ENCODE assay signal across 17 cellular contexts in the genomic region with DNA sequence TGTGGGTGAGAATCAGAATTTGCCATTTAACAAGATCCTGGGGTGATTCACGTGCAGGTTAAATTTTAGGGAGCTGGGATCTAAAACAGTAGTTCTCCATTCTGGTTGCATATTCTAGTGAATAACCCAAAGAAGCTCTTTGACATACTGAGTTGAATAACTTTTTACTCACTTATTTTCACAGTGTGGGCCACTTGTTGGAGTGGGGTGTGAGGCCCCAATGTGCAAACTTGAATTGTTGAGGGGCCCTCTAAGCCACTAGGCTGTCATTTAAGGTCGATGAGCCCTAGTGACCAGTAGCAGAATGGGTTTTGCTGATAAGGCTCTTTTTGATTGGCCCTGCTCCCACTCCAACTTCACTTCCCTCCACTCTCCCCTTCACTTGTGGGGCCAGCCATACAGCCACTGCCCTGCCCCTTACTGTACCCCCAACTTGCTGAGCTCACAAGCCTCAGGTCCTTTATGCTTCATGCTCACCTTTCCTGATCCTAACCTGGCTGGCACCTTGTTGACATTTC.
"Had no signal": no experiment of that assay in that cellular context is flagged by ENCODE, and none has a peak within 500 bp of the region (broad histone marks: within the 10 kb centered on the region; RNA-seq: fewer than 3 reads in every experiment).

No MANE protein-coding gene starts in this region.

- ATAC-seq: lower lobe of right lung, sciatic nerve had no signal

- H3K4me3 ChIP-seq: coronary artery, lower lobe of right lung had no signal

- H3K27ac Mint-ChIP-seq: activated T-cell treated with anti-CD3 and anti-CD28 coated beads, Interleukin-2, amount 50 U/mL, for 24 hours; nephron progenitor cell had no signal

- H3K4me3 Mint-ChIP-seq: activated T-cell treated with anti-CD3 and anti-CD28 coated beads, Interleukin-2, amount 50 U/mL, for 24 hours; nephron progenitor cell; T-cell had no signal

- H3K27me3 Mint-ChIP-seq: activated T-cell treated with anti-CD3 and anti-CD28 coated beads, Interleukin-2, amount 50 U/mL, for 24 hours; T-cell had no signal

- H3K4me1 Mint-ChIP-seq: nephron progenitor cell had no signal

- H3K4me1 ChIP-seq: lower lobe of right lung had no signal

- H3K36me3 ChIP-seq: lower lobe of right lung had no signal

- H3K27ac ChIP-seq: coronary artery, lower lobe of right lung had no signal

- H3K9me3 Mint-ChIP-seq: activated T-cell treated with anti-CD3 and anti-CD28 coated beads, Interleukin-2, amount 50 U/mL, for 24 hours; nephron progenitor cell had no signal

- DNase-seq: activated CD4-positive, alpha-beta T cell treated with anti-CD3 and anti-CD28 coated beads for 1 hour; activated CD4-positive, alpha-beta T cell treated with anti-CD3 and anti-CD28 coated beads, Interleukin-2, amount 50 U/mL, for 48 hours; activated naive CD4-positive, alpha-beta T cell treated with anti-CD3 and anti-CD28 coated beads, Interleukin-2, amount 50 U/mL, for 16 hours; activated T-cell treated with anti-CD3 and anti-CD28 coated beads, Interleukin-2, amount 50 U/mL, for 24 hours; aorta; foreskin melanocyte; glutamatergic neuron; hippocampal formation; lower lobe of right lung; nephron progenitor cell; nucleus accumbens; stimulated activated CD4-positive, alpha-beta T cell treated with anti-CD3 and anti-CD28 coated beads, Interleukin-4, amount 100 ng/mL, for 24 hours; stimulated activated naive CD4-positive, alpha-beta T cell; T-cell; T-helper 9 cell had no signal

- H3K9me3 ChIP-seq: lower lobe of right lung had no signal
